ENCODE assay signal across 27 cellular contexts in genomic region chr2:82694431-82694830, GRCh38.
"Had no signal": no experiment of that assay in that cellular context is flagged by ENCODE, and none has a peak within 500 bp of the region (broad histone marks: within the 10 kb centered on the region; RNA-seq: fewer than 3 reads in every experiment).

No MANE protein-coding gene starts in this region.

- H3K27me3 ChIP-seq: brain microvascular endothelial cell, dorsolateral prefrontal cortex, esophagus squamous epithelium had no signal

- ATAC-seq: activated CD8-positive, alpha-beta T cell treated with anti-CD3 and anti-CD28 coated beads for 36 hours; activated T-cell treated with anti-CD3 and anti-CD28 coated beads, Interleukin-2, amount 50 U/mL, for 4 hours; activated T-helper 17 cell treated with anti-CD3 and anti-CD28 coated beads, Interleukin-2, amount 50 U/mL, for 72 hours; T-helper 17 cell; WTC11 had no signal

- H3K9me3 ChIP-seq: esophagus squamous epithelium had no signal

- DNase-seq: activated CD4-positive, alpha-beta T cell treated with anti-CD3 and anti-CD28 coated beads for 1 hour; activated CD4-positive, alpha-beta T cell treated with anti-CD3 and anti-CD28 coated beads for 4 hours; activated CD4-positive, alpha-beta T cell treated with anti-CD3 and anti-CD28 coated beads, Interleukin-2, amount 10 ng/mL, durations not matched to agents 7 days and 5 days; activated CD4-positive, alpha-beta T cell treated with anti-CD3 and anti-CD28 coated beads, Interleukin-2, amount 50 U/mL, for 48 hours; activated CD8-positive, alpha-beta memory T cell treated with anti-CD3 and anti-CD28 coated beads for 24 hours; activated CD8-positive, alpha-beta T cell treated with anti-CD3 and anti-CD28 coated beads for 36 hours; activated effector memory CD4-positive, alpha-beta T cell treated with Interleukin-2 at 50 U/mL for 16 hours; activated gamma-delta T cell treated with Interleukin-2 at 50 U/mL for 16 hours; activated naive CD4-positive, alpha-beta T cell treated with anti-CD3 and anti-CD28 coated beads, Interleukin-2, amount 50 U/mL, for 16 hours; activated naive CD4-positive, alpha-beta T cell treated with Interleukin-2 at 50 U/mL for 16 hours; activated T-cell treated with anti-CD3 and anti-CD28 coated beads, Interleukin-2, amount 50 U/mL, for 4 hours; amniotic stem cell; anterior cingulate cortex; brain microvascular endothelial cell; caudate nucleus; cortex of kidney; dorsolateral prefrontal cortex; effector memory CD4-positive, alpha-beta T cell; esophagus squamous epithelium; foreskin fibroblast; head of caudate nucleus; T-helper 1 cell; T-helper 17 cell; T1000 had no signal

- H3K4me3 ChIP-seq: dorsolateral prefrontal cortex, esophagus squamous epithelium had no signal

- H3K36me3 ChIP-seq: brain microvascular endothelial cell, esophagus squamous epithelium had no signal

- H3K27ac ChIP-seq: brain microvascular endothelial cell, dorsolateral prefrontal cortex, epithelial cell of prostate, esophagus squamous epithelium had no signal

- H3K4me1 ChIP-seq: esophagus squamous epithelium had no signal
